In the genomic region with DNA sequence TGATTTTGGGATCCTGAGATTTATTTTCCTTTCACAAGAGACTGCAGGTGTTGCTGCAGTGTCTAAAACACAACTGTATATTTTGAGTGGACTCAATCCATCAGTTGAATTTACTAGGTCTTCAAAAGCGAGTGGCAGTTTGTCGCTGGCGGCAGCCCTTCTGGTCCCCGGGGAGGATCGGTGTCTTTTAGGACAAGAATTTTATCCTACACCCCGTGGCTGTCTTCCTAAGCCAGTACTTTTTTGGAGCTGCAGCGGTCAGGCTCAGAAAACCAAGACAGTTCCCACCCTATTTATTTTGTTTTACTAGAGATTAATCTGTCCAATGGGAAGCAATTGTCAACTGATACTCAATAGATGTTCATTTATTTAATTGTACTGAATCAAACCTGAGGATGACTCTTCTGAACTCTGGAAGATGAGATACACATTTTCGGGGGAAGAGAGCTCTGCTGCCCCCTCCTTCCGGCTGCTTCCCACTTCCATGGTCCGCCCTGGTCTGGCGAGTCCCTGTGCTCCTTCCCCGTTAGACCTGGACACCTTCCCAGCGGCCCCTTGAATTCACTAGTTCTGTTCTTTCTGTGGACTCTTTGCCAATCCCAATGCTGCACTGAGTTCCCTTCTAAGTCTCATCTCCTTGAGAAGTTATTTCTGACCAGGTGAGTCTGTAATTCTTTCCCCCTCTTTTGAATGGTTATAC, we compare ENCODE assay signal across 19 cellular contexts.
A peak's percentile ranks its signal among the peaks of the same experiment; 100 is the strongest.
DNase-seq lines count a peak whose midpoint lies in the region; ATAC-seq and TF ChIP-seq lines count a peak whose summit lies in the region.
"Had no signal": no experiment of that assay in that cellular context is flagged by ENCODE, and none has a peak within 500 bp of the region (broad histone marks: within the 10 kb centered on the region; RNA-seq: fewer than 3 reads in every experiment).

No MANE protein-coding gene starts in this region.

- H4K20me1 ChIP-seq in osteoblast (ENCODE audit: insufficient read depth, low read length): no peaks in the 10 kb centered on the region

- H3K27me3 ChIP-seq in H7 (ENCODE audit: control insufficient read depth, insufficient read depth, low read length): no peaks in the 10 kb centered on the region
- peaks cover 3% of the 10 kb centered on the region for H3K27me3 ChIP-seq in osteoblast (ENCODE audit: insufficient read depth, low read length)
- H3K27me3 ChIP-seq in testis: no peaks in the 10 kb centered on the region

- H2AFZ ChIP-seq in osteoblast (ENCODE audit: low read length): no peak overlapping the region
- H2AFZ ChIP-seq: GM23338 had no signal

- H3K79me2 ChIP-seq in osteoblast (ENCODE audit: insufficient read depth, low read length): no peaks in the 10 kb centered on the region

- 85 to 89% methylated on average over 13 of the region's 13 CpGs for WGBS in testis, 2 donors

- no peak for TF ChIP-seq CTCF in osteoblast (IDR thresholded peaks at IDR 0.05; ENCODE audit: extremely low read depth, low read depth, low read length)
- TF ChIP-seq CTCF in testis (IDR thresholded peaks at IDR 0.05): no peak

- H3K9me3 ChIP-seq in osteoblast (ENCODE audit: low read depth, low read length): no peaks in the 10 kb centered on the region
- no peaks in the 10 kb centered on the region for H3K9me3 ChIP-seq in testis

- TF ChIP-seq POLR2A in testis (IDR thresholded peaks at IDR 0.05): no peak

- ATAC-seq in HG03460 (IDR thresholded peaks at IDR 0.05; ENCODE audit: unreplicated experiment): no peak
- ATAC-seq in GM18909 (IDR thresholded peaks at IDR 0.05; ENCODE audit: poor library complexity, unreplicated experiment): no peak
- ATAC-seq: GM23338, K562, PC-3 had no signal

- H3K4me3 ChIP-seq in H7 (ENCODE audit: insufficient read depth, low read depth, low read length): no peak overlapping the region
- H3K4me3 ChIP-seq in osteoblast (ENCODE audit: insufficient read depth, low read length): no peak overlapping the region
- H3K4me3 ChIP-seq in testis: no peak overlapping the region
- H3K4me3 ChIP-seq: GM23338, K562 had no signal

- H3K36me3 ChIP-seq in H7 (replicated peaks; ENCODE audit: control insufficient read depth, insufficient read depth, low read length): no peaks in the 10 kb centered on the region
- no peaks in the 10 kb centered on the region for H3K36me3 ChIP-seq in osteoblast (ENCODE audit: insufficient read depth, low read length)
- no peaks in the 10 kb centered on the region for H3K36me3 ChIP-seq in testis (ENCODE audit: low read depth, missing control alignments)

- peak; percentile 17 for DNase-seq in activated CD8-positive, alpha-beta memory T cell treated with anti-CD3 and anti-CD28 coated beads for 24 hours
- DNase-seq in activated CD8-positive, alpha-beta memory T cell treated with anti-CD3 and anti-CD28 coated beads, Interleukin-2, amount 50 U/mL, for 4 hours: no peak
- DNase-seq in H7 (peak; percentile 18), osteoblast (ENCODE audit: insufficient read length, low spot score, missing footprints) (peak; percentile 39), testis (peak; percentile 5), NCI-H2081 treated with DMSO at 0.1 percent for 48 hours (lab: John Stamatoyannopoulos, UW) (no peak)
- DNase-seq: CD4-positive, alpha-beta memory T cell; DMS153; GDM1; NCI-H1105 treated with DMSO at 0.1 percent for 48 hours; NCI-H1694; NCI-H510A; NCI-H82; PC-3 had no signal

- no peak overlapping the region for H3K27ac ChIP-seq in osteoblast (ENCODE audit: low read depth, low read length)
- H3K27ac ChIP-seq in testis: no peak overlapping the region
- H3K27ac ChIP-seq: RWPE1 had no signal

- no peak overlapping the region for H3K4me2 ChIP-seq in osteoblast (ENCODE audit: insufficient read depth, low read length)
- H3K4me2 ChIP-seq: GM23338 had no signal

- H3K4me1 ChIP-seq in osteoblast (ENCODE audit: insufficient read depth, low read length): no peaks in the 10 kb centered on the region
- H3K4me1 ChIP-seq in testis: no peaks in the 10 kb centered on the region

- intact Hi-C loops in testis (cut with DNase I; ENCODE audit: low total_unique reads): no loop called here

Comparison
In these comparisons a context has a peak if more than half of its experiments do, and no peak if none do; other contexts are left out.
1. DNase-seq: peak in activated CD8-positive, alpha-beta memory T cell treated with anti-CD3 and anti-CD28 coated beads for 24 hours (single experiment), H7 (single experiment), osteoblast (single experiment) and testis (single experiment); none in activated CD8-positive, alpha-beta memory T cell treated with anti-CD3 and anti-CD28 coated beads, Interleukin-2, amount 50 U/mL, for 4 hours (single experiment) and NCI-H2081 treated with DMSO at 0.1 percent for 48 hours (single experiment).